Comparison of ENCODE assay signal across 1 cellular context in the genomic region with DNA sequence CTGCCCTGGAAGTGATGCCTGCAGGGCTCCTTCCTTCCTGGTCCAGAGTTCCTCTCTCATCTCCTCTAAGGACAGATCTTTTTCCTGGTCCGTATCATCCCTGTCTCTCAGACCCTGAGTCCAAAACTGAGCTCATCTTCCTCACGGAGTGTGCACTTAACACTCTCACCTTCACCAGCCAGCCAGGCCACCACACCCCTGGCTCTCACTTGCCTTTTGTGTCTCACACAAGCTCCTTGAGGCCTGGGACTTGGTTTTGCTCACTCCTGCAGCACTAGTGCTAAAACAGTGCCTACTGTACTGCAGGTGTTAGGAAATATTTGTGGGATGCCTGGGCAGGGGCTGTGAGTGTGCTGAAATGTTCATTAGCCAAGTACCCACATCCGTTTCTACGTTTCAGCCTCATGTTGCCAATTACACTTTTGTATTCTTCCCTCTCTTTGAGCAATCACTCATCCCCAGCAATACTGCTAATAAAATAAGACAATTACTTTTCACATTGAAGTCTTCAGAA.
TF ChIP-seq lines count a peak whose summit lies in the region.

No MANE protein-coding gene starts in this region.

TF ChIP-seq in GM12878, 131 proteins besides CTCF, POLR2A, EP300 and RAD21:
- TF ChIP-seq, protein P1, sequence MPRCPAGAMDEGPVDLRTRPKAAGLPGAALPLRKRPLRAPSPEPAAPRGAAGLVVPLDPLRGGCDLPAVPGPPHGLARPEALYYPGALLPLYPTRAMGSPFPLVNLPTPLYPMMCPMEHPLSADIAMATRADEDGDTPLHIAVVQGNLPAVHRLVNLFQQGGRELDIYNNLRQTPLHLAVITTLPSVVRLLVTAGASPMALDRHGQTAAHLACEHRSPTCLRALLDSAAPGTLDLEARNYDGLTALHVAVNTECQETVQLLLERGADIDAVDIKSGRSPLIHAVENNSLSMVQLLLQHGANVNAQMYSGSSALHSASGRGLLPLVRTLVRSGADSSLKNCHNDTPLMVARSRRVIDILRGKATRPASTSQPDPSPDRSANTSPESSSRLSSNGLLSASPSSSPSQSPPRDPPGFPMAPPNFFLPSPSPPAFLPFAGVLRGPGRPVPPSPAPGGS (IDR thresholded peaks at IDR 0.05; ENCODE audit: borderline replicate concordance, insufficient read depth, low read depth, low read length, poor library complexity, severe bottlenecking), result no peak
- no peak for TF ChIP-seq RBBP5 (conservative IDR thresholded peaks at IDR 0.05)
- no peak for TF ChIP-seq MYC (IDR thresholded peaks at IDR 0.05; ENCODE audit: insufficient read depth, insufficient read length, insufficient replicate concordance, low read length, severe bottlenecking)
- TF ChIP-seq RCOR1 (conservative IDR thresholded peaks at IDR 0.05; ENCODE audit: low read depth, low read length), result no peak
- TF ChIP-seq SPI1 (IDR thresholded peaks at IDR 0.05; ENCODE audit: borderline replicate concordance, insufficient read depth, low read depth, low read length), result no peak
- TF ChIP-seq, protein P2, sequence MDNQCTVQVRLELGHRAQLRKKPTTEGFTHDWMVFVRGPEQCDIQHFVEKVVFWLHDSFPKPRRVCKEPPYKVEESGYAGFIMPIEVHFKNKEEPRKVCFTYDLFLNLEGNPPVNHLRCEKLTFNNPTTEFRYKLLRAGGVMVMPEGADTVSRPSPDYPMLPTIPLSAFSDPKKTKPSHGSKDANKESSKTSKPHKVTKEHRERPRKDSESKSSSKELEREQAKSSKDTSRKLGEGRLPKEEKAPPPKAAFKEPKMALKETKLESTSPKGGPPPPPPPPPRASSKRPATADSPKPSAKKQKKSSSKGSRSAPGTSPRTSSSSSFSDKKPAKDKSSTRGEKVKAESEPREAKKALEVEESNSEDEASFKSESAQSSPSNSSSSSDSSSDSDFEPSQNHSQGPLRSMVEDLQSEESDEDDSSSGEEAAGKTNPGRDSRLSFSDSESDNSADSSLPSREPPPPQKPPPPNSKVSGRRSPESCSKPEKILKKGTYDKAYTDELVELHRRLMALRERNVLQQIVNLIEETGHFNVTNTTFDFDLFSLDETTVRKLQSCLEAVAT (IDR thresholded peaks at IDR 0.05), result no peak
- no peak for TF ChIP-seq POLR2AphosphoS2 (IDR thresholded peaks at IDR 0.05; ENCODE audit: low read depth, low read length)
- no peak for TF ChIP-seq NR2F1 (conservative IDR thresholded peaks at IDR 0.05)
- TF ChIP-seq SIX5 (IDR thresholded peaks at IDR 0.05; ENCODE audit: low read depth, low read length, severe bottlenecking), result no peak
- TF ChIP-seq SMAD5 (IDR thresholded peaks at IDR 0.05; ENCODE audit: low read depth), result no peak
- no peak for TF ChIP-seq ZNF274 (IDR thresholded peaks at IDR 0.05; ENCODE audit: insufficient read depth, insufficient read length)
- TF ChIP-seq KAT2A (conservative IDR thresholded peaks at IDR 0.05; ENCODE audit: control insufficient read depth, low read depth, low read length), result no peak
